Comparison of ENCODE assay signal across 16 cellular contexts in the genomic region with DNA sequence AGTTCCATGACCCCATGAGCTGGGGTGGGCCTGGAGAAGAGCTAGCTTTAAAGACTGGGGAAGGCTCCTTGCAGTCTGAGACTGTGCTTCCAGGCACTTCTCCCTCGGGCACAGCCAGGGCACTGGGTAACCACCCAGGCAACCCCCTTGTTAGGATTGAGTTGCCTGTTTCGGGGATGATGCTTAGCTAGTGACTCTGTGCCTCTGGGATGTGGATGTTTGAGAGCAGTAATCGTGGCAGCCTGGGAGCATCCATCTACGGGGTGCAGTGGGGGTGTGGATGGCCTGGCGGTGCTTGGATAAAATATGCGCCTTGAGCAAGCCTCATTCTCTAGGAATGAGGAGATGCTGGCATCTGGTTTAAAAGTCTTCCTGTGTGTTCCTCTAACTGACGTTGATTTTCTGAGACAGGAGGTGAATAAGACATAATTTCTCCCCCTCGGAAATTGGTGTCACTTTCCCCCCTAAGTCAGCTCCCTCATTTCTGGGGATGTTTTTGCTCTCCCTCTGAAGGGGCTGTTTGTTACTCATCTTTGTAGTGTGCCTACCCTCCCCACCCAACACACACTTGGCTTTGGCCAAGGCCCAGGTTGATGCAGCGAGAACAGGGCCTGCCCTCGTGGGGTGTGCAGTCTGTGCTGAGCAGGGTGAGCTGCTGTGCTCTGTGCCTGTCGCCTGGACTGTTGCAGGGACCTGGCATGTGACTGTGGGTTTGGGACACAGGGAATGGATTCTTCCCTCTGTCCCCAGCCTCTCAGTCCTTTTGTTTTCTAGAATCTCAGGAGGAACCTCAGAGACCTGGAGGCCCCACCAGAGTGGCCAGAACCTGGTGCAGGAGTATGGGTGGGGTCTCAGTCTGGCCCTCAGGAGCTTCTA. TPM values are rescaled to one million over a fixed set of nuclear protein-coding genes. Genes with fewer than 3 reads are reported as not detected.
DNase-seq lines count a peak whose midpoint lies in the region; ATAC-seq, FAIRE-seq and TF ChIP-seq lines count a peak whose summit lies in the region.
"Had no signal": no experiment of that assay in that cellular context is flagged by ENCODE, and none has a peak within 500 bp of the region (broad histone marks: within the 10 kb centered on the region; RNA-seq: fewer than 3 reads in every experiment).

No MANE protein-coding gene starts in this region.

- POLR2A ChIA-PET in AG04449 (lab: Yijun Ruan, JAX) (interaction anchor here (0.8 kb wide), 1 partner anchor 12 kb away, joined by 4 read pairs; no protein-coding TSS in a partner anchor), K562 (lab: Yijun Ruan, JAX) (interaction anchor here (0.6 to 9.8 kb wide), 22 partner anchors 7 to 217 kb away, joined by 3 to 136 read pairs (median 4); no protein-coding TSS in a partner anchor)

- H3K79me2 ChIP-seq in K562 (ENCODE audit: control insufficient read depth, insufficient read depth, low read length): no peaks in the 10 kb centered on the region

- H3K4me1 Mint-ChIP-seq in natural killer cell: peaks cover 29 to 48% of the 10 kb centered on the region in 2 donors

- TF ChIP-seq EP300 in K562 (IDR thresholded peaks at IDR 0.05; ENCODE audit: low read length): no peak
- no peak for TF ChIP-seq EP300 in tibial nerve (IDR thresholded peaks at IDR 0.05)

- in situ Hi-C loops in K562 (cut with MboI): no loop called here

- H3K36me3 ChIP-seq in K562 (ENCODE audit: control insufficient read depth, insufficient read depth, low read length) (no peaks in the 10 kb centered on the region), tibial nerve (no peaks in the 10 kb centered on the region)
- H3K36me3 ChIP-seq: colonic mucosa, thoracic aorta had no signal

- H3K27ac ChIP-seq in K562 (ENCODE audit: extremely low read depth, low read depth, low read length) (no peak overlapping the region), tibial nerve (no peak overlapping the region)
- H3K27ac ChIP-seq: colonic mucosa, foreskin keratinocyte, thoracic aorta had no signal

- no peak overlapping the region for H2AFZ ChIP-seq in K562 (ENCODE audit: low read depth, low read length)

- H3K27ac Mint-ChIP-seq in natural killer cell: no peak overlapping the region
- H3K27ac Mint-ChIP-seq: activated B cell treated with CpG ODN at 0.5 μM for 24 hours; activated T-helper 2 cell treated with anti-CD3 and anti-CD28 coated beads, Interferon-gamma antibody, Interleukin-2, Interleukin-4, amounts not matched to agents 10 μg/mL and 5 μg/mL and 100 μg/mL, durations not matched to agents 14 hours and 24 hours and 36 hours had no signal

- H3K36me3 Mint-ChIP-seq in natural killer cell: no peaks in the 10 kb centered on the region

- peak overlapping the region; percentile 14 for H3K4me3 Mint-ChIP-seq in natural killer cell
- H3K4me3 Mint-ChIP-seq: activated B cell treated with CpG ODN at 0.5 μM for 24 hours had no signal

- intact Hi-C loops in K562 (cut with micrococcal nuclease) (no loop called here), natural killer cell (cut with micrococcal nuclease) (loop anchor here (5.0 kb wide), 1 partner anchor 65 kb away; no protein-coding TSS in a partner anchor)

- H3K4me1 ChIP-seq in K562 (replicated peaks in 1 of 2; ENCODE audit: control insufficient read depth in 2 of 2, insufficient read depth in 2 of 2, low read length in 2 of 2): peaks cover 4 to 20% of the 10 kb centered on the region in 2 experiments; a peak in 4 of 5 replicates
- H3K4me1 ChIP-seq in tibial nerve: peaks cover 0 to 27% (median 16%) of the 10 kb centered on the region in 4 donors
- H3K4me1 ChIP-seq: colonic mucosa, foreskin keratinocyte had no signal

- H3K27me3 ChIP-seq in K562 (ENCODE audit: control insufficient read depth in 2 of 2, insufficient read depth in 2 of 2, low read length in 2 of 2) (peaks cover 61 to 91% of the 10 kb centered on the region in 2 experiments), tibial nerve (no peaks in the 10 kb centered on the region)

- no peak for TF ChIP-seq RAD21 in K562 (CRISPR knock-in tag; conservative IDR thresholded peaks at IDR 0.05 in 1 of 2, IDR thresholded peaks at IDR 0.05 in 1 of 2)

- 0 out of 4 replicates have a peak overlapping the region, but pooled peaks of 1 of the 2 experiments have one; percentile 4 for H3K9ac ChIP-seq in K562 (ENCODE audit: insufficient read depth in 1 of 2, low read depth in 2 of 2, low read length in 2 of 2)

- ATAC-seq in K562: no peak
- ATAC-seq in natural killer cell: no peak
- ATAC-seq: foreskin keratinocyte, left colon had no signal

- CTCF ChIA-PET in AG04449 (lab: Yijun Ruan, JAX): interaction anchor here (1.0 to 2.1 kb wide), 5 partner anchors 41 to 117 kb away, joined by 3 to 10 read pairs (median 3); no protein-coding TSS in a partner anchor
- CTCF ChIA-PET in K562 (lab: Yijun Ruan, JAX; ENCODE audit: low intra/inter-chr PET ratio): no interaction called here

- TF ChIP-seq POLR2A in K562 (conservative IDR thresholded peaks at IDR 0.05): no peak
- no peak for TF ChIP-seq POLR2A in tibial nerve (IDR thresholded peaks at IDR 0.05)

- H3K4me3 ChIP-seq in AG04449 (ENCODE audit: low read depth, low read length) (peak overlapping the region; percentile 69), K562 (no peak overlapping the region), tibial nerve (no peak overlapping the region)
- H3K4me3 ChIP-seq: colonic mucosa, thoracic aorta had no signal

- peaks cover 0 to 13% of the 10 kb centered on the region in 2 donors for H3K27me3 Mint-ChIP-seq in natural killer cell (ENCODE audit: low read depth in 2 of 2)
- H3K27me3 Mint-ChIP-seq: activated B cell treated with CpG ODN at 0.5 μM for 24 hours had no signal

- TF ChIP-seq CTCF in AG04449 (IDR thresholded peaks at IDR 0.05; ENCODE audit: insufficient read depth, low read length, missing control alignments) (no peak), K562 (IDR thresholded peaks at IDR 0.05 in 2 of 3, conservative IDR thresholded peaks at IDR 0.05 in 1 of 3; ENCODE audit: insufficient read depth in 2 of 3, low read depth in 1 of 3, low read length in 3 of 3) (no peak), natural killer cell (IDR thresholded peaks at IDR 0.05) (no peak), tibial nerve (IDR thresholded peaks at IDR 0.05) (no peak)

- no peaks in the 10 kb centered on the region for H3K9me3 Mint-ChIP-seq in natural killer cell
- H3K9me3 Mint-ChIP-seq: activated B cell treated with CpG ODN at 0.5 μM for 24 hours; activated T-helper 2 cell treated with anti-CD3 and anti-CD28 coated beads, Interferon-gamma antibody, Interleukin-2, Interleukin-4, amounts not matched to agents 10 μg/mL and 5 μg/mL and 100 μg/mL, durations not matched to agents 14 hours and 24 hours and 36 hours had no signal

- FAIRE-seq in K562 (lab: Jason Lieb, UNC): no peak

- H3K4me2 ChIP-seq in K562 (ENCODE audit: insufficient read depth, low read length): no peak overlapping the region

- 2% methylated on average over 11 of the region's 11 CpGs for WGBS in K562 (ENCODE audit: insufficient coverage, low coverage, missing lambda C conversion rate)
- WGBS in tibial nerve, 2 donors: 74 to 78% methylated on average over 11 of the region's 11 CpGs

- no peaks in the 10 kb centered on the region for H3K9me3 ChIP-seq in K562 (replicated peaks; ENCODE audit: control insufficient read depth, insufficient read depth, low read depth, low read length)
- H3K9me3 ChIP-seq in tibial nerve: no peaks in the 10 kb centered on the region
- H3K9me3 ChIP-seq: colonic mucosa, thoracic aorta had no signal

- DNase-seq in AG04449 (ENCODE audit: low read depth, low spot score) (peak; percentile 58), ELR (ENCODE audit: low read depth) (peak; percentile 84), K562 (ENCODE audit: extremely low read depth in 1 of 4, low spot score in 3 of 4) (no peak), natural killer cell (no peak), tibial nerve (ENCODE audit: low spot score in 2 of 2) (no peak), COLO668 (lab: John Stamatoyannopoulos, UW; ENCODE audit: unreplicated experiment) (no peak), cerebellar nuclear complex (lab: John Stamatoyannopoulos, UW) (no peak), NCI-H2227 (lab: John Stamatoyannopoulos, UW; ENCODE audit: unreplicated experiment) (no peak)
- DNase-seq: activated B cell treated with CpG ODN at 0.5 μM for 24 hours, colonic mucosa, left colon, NCI-H446 treated with DMSO at 0.1 percent for 48 hours, SHP77 had no signal

- peaks cover 79% of the 10 kb centered on the region for H4K20me1 ChIP-seq in K562 (replicated peaks; ENCODE audit: control insufficient read depth, insufficient read depth, low read length)

- H3K9me1 ChIP-seq in K562 (ENCODE audit: control insufficient read depth, insufficient read depth, low read length): peaks cover 14% of the 10 kb centered on the region

- no TSS peak for BruUV-seq in K562 (replicated peaks; lab: Mats Ljungman, UMichigan)

TF ChIP-seq in K562, 482 proteins besides CTCF, POLR2A, EP300 and RAD21 (continues in another document):
- TF ChIP-seq BHLHE40 (IDR thresholded peaks at IDR 0.05; ENCODE audit: low read length) (peak; percentile 50; the same call in 1 of the 2 replicates), GTF2F1 (IDR thresholded peaks at IDR 0.05; ENCODE audit: low read depth, low read length) (peak; percentile 57; the same call in 1 of the 2 replicates), PHF21A (IDR thresholded peaks at IDR 0.05; ENCODE audit: borderline replicate concordance, low read depth) (peak; percentile 37; the same call in 1 of the 2 replicates), MAFF (IDR thresholded peaks at IDR 0.05; ENCODE audit: low read length) (peak; percentile 18; the same call in 1 of the 2 replicates)

RNA-seq across cellular contexts. Expression of gene GNAZ, which starts 2.0 kb away (rescaled TPM):
- 0.79 and 1.2 TPM in 2 replicates for total RNA-seq in K562 (2011; cell fraction: chromatin; rRNA removed; ENCODE audit: low replicate concordance)
- total RNA-seq in K562 (2011; cell fraction: nucleolus; rRNA removed): 0.50 and 0.79 TPM in 2 replicates
- 0.29 and 0.46 TPM in 2 replicates for total RNA-seq in K562 (2011; cell fraction: nucleoplasm; rRNA removed)
- 0.14 and 0.24 TPM in 2 replicates for total RNA-seq in K562 (2014; rRNA removed)
- 0.04 and 0.10 TPM in 2 replicates for total RNA-seq in K562 (2014; rRNA removed; fragmentation: Illumina TruSeq; extraction: Trizol)
- total RNA-seq in K562 (2015; rRNA removed; fragmentation: Illumina TruSeq; extraction: Trizol): 0.04 and 0.11 TPM in 2 replicates
- 0.22 and 0.74 TPM in 2 replicates for total RNA-seq in K562 (2021)
- polyA plus RNA-seq in K562 (2011; rRNA removed): 0.13 and 0.22 TPM in 2 replicates
- 0.15 and 0.31 TPM in 2 replicates for polyA plus RNA-seq in K562 (2011; cell fraction: cytosol; rRNA removed)
- 0.35 and 0.60 TPM in 2 replicates for polyA plus RNA-seq in K562 (2011; cell fraction: nucleus; rRNA removed)
- polyA plus RNA-seq in K562 (2012): 0.14 and 0.26 TPM in 2 replicates
- polyA plus RNA-seq in K562 (2014; fragmentation: Illumina TruSeq; extraction: Trizol): 0.12 and 0.13 TPM in 2 replicates
- polyA plus RNA-seq in K562 (2014; fragmentation: Nextera tagmentation; extraction: Ambion mirVana): not detected
- polyA plus RNA-seq in K562 (2014; rRNA removed): 0.18 TPM in 1 of 2 replicates, not detected in the other
- polyA minus RNA-seq in K562 (2011; rRNA and poly(A)+ RNA removed): 0.21 and 0.32 TPM in 2 replicates
- polyA minus RNA-seq in K562 (2011; cell fraction: cytosol; rRNA and poly(A)+ RNA removed): 0.57 TPM in 1 of 2 replicates, not detected in the other
- 0.40 and 0.67 TPM in 2 replicates for polyA minus RNA-seq in K562 (2011; cell fraction: nucleus; rRNA and poly(A)+ RNA removed)
- total RNA-seq in natural killer cell: 1 to 10 TPM; 4.5 to 7.5 (median 5.6) TPM
- 10 to 100 TPM; 14.1 to 20.1 (median 18.0) TPM for total RNA-seq in tibial nerve

Comparison
In these comparisons a context has a peak if more than half of its experiments do, and no peak if none do; other contexts are left out.
1. DNase-seq: peak in AG04449 (single experiment) and ELR (single experiment); none in K562 (0 of 4), natural killer cell (single experiment), tibial nerve (0 of 2), COLO668 (single experiment), cerebellar nuclear complex (0 of 2) and NCI-H2227 (single experiment).